ENCODE assay signal across 26 cellular contexts in the genomic region with DNA sequence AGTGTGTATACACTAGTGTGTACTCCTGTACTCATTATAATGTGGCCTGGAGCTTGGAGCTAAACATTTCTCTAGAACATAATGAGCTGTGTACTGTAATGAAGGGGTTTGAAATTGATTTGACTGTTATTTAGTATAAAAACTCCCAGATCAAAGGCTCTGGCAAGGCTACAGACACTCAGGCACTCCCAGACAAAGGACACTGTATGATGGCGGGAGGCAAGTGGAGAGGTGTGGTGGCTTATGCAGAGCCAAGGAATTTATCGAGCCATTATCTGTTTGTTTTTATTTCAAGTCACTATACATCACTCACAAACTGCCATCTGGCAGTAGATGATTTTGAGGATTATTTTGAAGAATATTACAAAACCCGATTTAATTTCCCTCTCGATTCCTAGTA.
DNase-seq lines count a peak whose midpoint lies in the region; ATAC-seq and TF ChIP-seq lines count a peak whose summit lies in the region.
"Had no signal": no experiment of that assay in that cellular context is flagged by ENCODE, and none has a peak within 500 bp of the region (broad histone marks: within the 10 kb centered on the region; RNA-seq: fewer than 3 reads in every experiment).

No MANE protein-coding gene starts in this region.

- H3K36me3 Mint-ChIP-seq in brain (no peaks in the 10 kb centered on the region), neural crest cell (ENCODE audit: low read depth) (no peaks in the 10 kb centered on the region)
- H3K36me3 Mint-ChIP-seq: activated naive CD4-positive, alpha-beta T cell treated with anti-CD3 and anti-CD28 coated beads, Interleukin-2, amount 50 U/mL, for 24 hours; CD4-positive, CD25-positive, alpha-beta regulatory T cell had no signal

- no peak for ATAC-seq in GM21528 (IDR thresholded peaks at IDR 0.05; ENCODE audit: low FRiP score, unreplicated experiment)
- ATAC-seq: gastrocnemius medialis, mucosa of descending colon had no signal

- H3K27ac Mint-ChIP-seq in brain (peak overlapping the region; percentile 71 to 92 (median 85)), neural crest cell (ENCODE audit: unreplicated experiment) (peak overlapping the region; percentile 30)
- H3K27ac Mint-ChIP-seq: activated CD4-positive, alpha-beta T cell treated with anti-CD3 and anti-CD28 coated beads, Interleukin-2, amount 10 ng/mL, durations not matched to agents 24 days and 14 days; activated naive CD4-positive, alpha-beta T cell treated with anti-CD3 and anti-CD28 coated beads, Interleukin-2, amount 50 U/mL, for 24 hours; CD4-positive, CD25-positive, alpha-beta regulatory T cell; nephron progenitor cell had no signal

- in situ Hi-C loops in G401 (cut with HindIII; ENCODE audit: low sequenced_read_pairs) = no loop called here

- DNase-seq in G401 (ENCODE audit: low spot score) (peak; percentile 53), NCI-H1930 (lab: John Stamatoyannopoulos, UW) (peak; percentile 1 to 2), neural crest cell (ENCODE audit: low read depth, low spot score) (peak; percentile 4), COLO829 (ENCODE audit: low spot score) (no peak)
- no peak for DNase-seq in stimulated activated naive CD4-positive, alpha-beta T cell (lab: John Stamatoyannopoulos, UW)
- DNase-seq: activated CD4-positive, alpha-beta T cell treated with anti-CD3 and anti-CD28 coated beads, Interleukin-2, amount 10 ng/mL, durations not matched to agents 24 days and 14 days; activated CD8-positive, alpha-beta memory T cell treated with anti-CD3 and anti-CD28 coated beads for 24 hours; activated T-cell treated with anti-CD3 and anti-CD28 coated beads for 4 hours; AML-193; amniotic stem cell; CD4-positive, CD25-positive, alpha-beta regulatory T cell; gastrocnemius medialis; mucosa of descending colon; NCI-H2171; NCI-H510A treated with DMSO at 0.1 percent for 48 hours; nephron progenitor cell; Peyer's patch; SHP77 treated with DMSO at 0.1 percent for 48 hours; small intestine; stimulated activated naive CD4-positive, alpha-beta T cell treated with Interleukin-2 at 50 U/mL for 16 hours; T1000; testis; WERI-Rb-1 had no signal

- no peak for TF ChIP-seq CTCF in brain (conservative IDR thresholded peaks at IDR 0.05)
- TF ChIP-seq CTCF in neural crest cell (conservative IDR thresholded peaks at IDR 0.05) = no peak

- peaks cover 0 to 7% (median 3%) of the 10 kb centered on the region in 5 experiments for H3K9me3 Mint-ChIP-seq in brain
- peaks cover 3% of the 10 kb centered on the region for H3K9me3 Mint-ChIP-seq in neural crest cell
- H3K9me3 Mint-ChIP-seq: activated CD4-positive, alpha-beta T cell treated with anti-CD3 and anti-CD28 coated beads, Interleukin-2, amount 10 ng/mL, durations not matched to agents 24 days and 14 days; activated naive CD4-positive, alpha-beta T cell treated with anti-CD3 and anti-CD28 coated beads, Interleukin-2, amount 50 U/mL, for 24 hours; nephron progenitor cell had no signal

- H3K27me3 Mint-ChIP-seq in brain (peaks cover 3% of the 10 kb centered on the region), neural crest cell (ENCODE audit: low read depth) (no peaks in the 10 kb centered on the region)
- H3K27me3 Mint-ChIP-seq: activated CD4-positive, alpha-beta T cell treated with anti-CD3 and anti-CD28 coated beads, Interleukin-2, amount 10 ng/mL, durations not matched to agents 24 days and 14 days; activated naive CD4-positive, alpha-beta T cell treated with anti-CD3 and anti-CD28 coated beads, Interleukin-2, amount 50 U/mL, for 24 hours; CD4-positive, CD25-positive, alpha-beta regulatory T cell had no signal

- peaks cover 46% of the 10 kb centered on the region for H3K4me1 Mint-ChIP-seq in brain
- H3K4me1 Mint-ChIP-seq in neural crest cell = peaks cover 44% of the 10 kb centered on the region
- H3K4me1 Mint-ChIP-seq: activated CD4-positive, alpha-beta T cell treated with anti-CD3 and anti-CD28 coated beads, Interleukin-2, amount 10 ng/mL, durations not matched to agents 24 days and 14 days; activated naive CD4-positive, alpha-beta T cell treated with anti-CD3 and anti-CD28 coated beads, Interleukin-2, amount 50 U/mL, for 24 hours; CD4-positive, CD25-positive, alpha-beta regulatory T cell had no signal

- peak overlapping the region; percentile 4 to 73 (median 52) for H3K4me3 Mint-ChIP-seq in brain
- H3K4me3 Mint-ChIP-seq in neural crest cell = no peak overlapping the region
- H3K4me3 Mint-ChIP-seq: activated CD4-positive, alpha-beta T cell treated with anti-CD3 and anti-CD28 coated beads, Interleukin-2, amount 10 ng/mL, durations not matched to agents 24 days and 14 days; activated naive CD4-positive, alpha-beta T cell treated with anti-CD3 and anti-CD28 coated beads, Interleukin-2, amount 50 U/mL, for 24 hours; CD4-positive, CD25-positive, alpha-beta regulatory T cell; nephron progenitor cell had no signal

Comparison
In these comparisons a context has a peak if more than half of its experiments do, and no peak if none do; other contexts are left out.
1. DNase-seq: peak in G401 (single experiment), NCI-H1930 (2 of 2) and neural crest cell (single experiment); none in stimulated activated naive CD4-positive, alpha-beta T cell (0 of 6) and COLO829 (single experiment).